ENCODE assay signal across 8 cellular contexts in the genomic region with DNA sequence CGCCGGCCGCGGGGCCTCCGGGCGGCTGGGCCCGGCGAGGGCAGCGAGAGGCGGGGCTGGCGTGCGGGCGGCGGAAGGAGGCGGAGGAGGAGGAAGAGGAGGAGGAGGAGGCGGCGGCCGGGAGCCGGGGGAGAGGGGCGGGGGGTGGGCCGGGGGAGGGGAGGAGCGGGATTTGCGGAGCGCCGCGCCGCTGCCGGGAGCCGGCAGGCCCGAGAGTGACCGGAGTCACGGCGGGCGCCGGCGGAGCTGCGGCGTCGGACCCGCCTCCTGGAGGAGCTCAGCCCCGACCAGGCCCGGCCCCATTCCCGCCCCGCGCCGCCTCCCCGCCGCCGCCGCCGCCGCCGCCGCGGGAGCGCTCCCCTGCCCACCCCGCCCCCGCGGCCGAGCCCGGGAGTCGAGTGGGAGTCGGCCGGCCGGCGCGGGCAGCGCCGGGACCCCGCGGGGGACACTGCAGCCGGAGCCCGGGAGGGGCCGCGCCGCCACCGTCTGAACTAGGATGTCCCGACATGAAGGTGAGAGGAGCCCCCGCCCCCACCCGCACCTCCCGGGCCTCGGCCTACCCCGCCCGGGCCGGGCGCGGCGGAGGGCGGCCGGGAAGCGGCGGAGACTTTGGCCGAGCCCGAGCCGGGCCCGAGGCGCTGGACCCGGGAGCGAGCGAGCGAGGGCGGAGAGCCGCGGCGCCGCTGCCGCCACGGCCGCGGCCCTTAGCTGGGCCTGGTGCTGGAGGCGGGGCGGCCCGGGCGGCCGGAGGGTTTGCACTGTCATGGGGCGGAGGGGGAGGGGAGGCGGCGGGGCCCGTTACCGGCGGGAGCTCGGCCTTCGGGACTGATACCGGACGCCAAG. TPM values are rescaled to one million over a fixed set of nuclear protein-coding genes. Genes with fewer than 3 reads are reported as not detected.
DNase-seq lines count a peak whose midpoint lies in the region; ATAC-seq and FAIRE-seq lines count a peak whose summit lies in the region.

A gene (plus strand): TSS at position 206 of the 843 bp plus-strand sequence. CDS start 291 bp downstream, at position 497.

- peaks cover 6% of the 10 kb centered on the region for H3K4me1 ChIP-seq in right cardiac atrium (ENCODE audit: control insufficient read depth, insufficient read depth, low read length)

- FAIRE-seq in urothelium cell line (lab: Jason Lieb, UNC), result no peak

- peak within 1 kb of the TSS; percentile 99 for H3K27ac ChIP-seq in right cardiac atrium (ENCODE audit: low read length)

- no peaks in the 10 kb centered on the region for H3K27me3 ChIP-seq in right cardiac atrium (ENCODE audit: control insufficient read depth, insufficient read depth)

- intact Hi-C loops in right cardiac atrium (cut with DNase I), result no loop called here

- H3K9me3 ChIP-seq in right cardiac atrium (ENCODE audit: control insufficient read depth, low read length), result no peaks in the 10 kb centered on the region

- ATAC-seq in GM21737 (IDR thresholded peaks at IDR 0.05; ENCODE audit: unreplicated experiment) (peak; percentile 50), right cardiac atrium (peak; percentile 81)

- WGBS in right cardiac atrium, result under 1% methylated on average over 124 of the region's 125 CpGs

- H3K4me3 ChIP-seq in right cardiac atrium (ENCODE audit: low read length), result peak within 1 kb of the TSS; percentile 100

- DNase-seq in GDM1 (lab: John Stamatoyannopoulos, UW) (peak; percentile 73), Kasumi-1 (lab: John Stamatoyannopoulos, UW) (peak; percentile 38 to 64), T-helper 9 cell (peak; percentile 62), anterior cingulate cortex (lab: John Stamatoyannopoulos, UW) (peak in 55 of 58 donors; percentile 13 to 83 (median 69)), right cardiac atrium (peak; percentile 85 to 93 (median 89)), pulmonary artery endothelial cell (ENCODE audit: low read depth, low spot score) (no peak), urothelium cell line (ENCODE audit: low spot score) (peak; percentile 84)

RNA-seq across cellular contexts. Expression of the gene that starts here (rescaled TPM):
- total RNA-seq in right cardiac atrium (10 to 100 TPM; 71.5 to 97.1 (median 88.5) TPM), pulmonary artery endothelial cell (65.4 and 70.3 TPM in 2 replicates)
- 28.2 TPM for polyA plus RNA-seq in right cardiac atrium
